In the genomic region with DNA sequence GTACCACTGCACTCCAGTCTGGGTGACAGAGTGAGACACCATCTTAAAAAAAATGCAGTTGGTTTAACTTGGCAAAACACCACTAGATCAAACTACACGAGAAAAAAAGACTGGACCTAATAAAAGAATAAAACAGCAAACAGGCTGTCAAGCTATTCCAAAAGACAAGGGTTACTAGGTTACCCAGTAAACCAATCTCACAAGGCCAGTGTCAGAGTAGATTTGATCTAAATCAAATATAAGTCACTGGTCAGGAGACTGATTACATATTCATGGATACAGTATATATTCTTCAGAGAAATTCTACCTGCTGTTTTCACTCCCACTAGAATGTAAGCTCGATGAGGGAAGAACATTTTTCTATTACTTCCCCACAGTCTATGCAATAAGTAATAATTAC, we compare ENCODE assay signal across 15 cellular contexts. TPM values are rescaled to one million over a fixed set of nuclear protein-coding genes. Genes with fewer than 3 reads are reported as not detected.
DNase-seq lines count a peak whose midpoint lies in the region; ATAC-seq and TF ChIP-seq lines count a peak whose summit lies in the region.
"Had no signal": no experiment of that assay in that cellular context is flagged by ENCODE, and none has a peak within 500 bp of the region (broad histone marks: within the 10 kb centered on the region; RNA-seq: fewer than 3 reads in every experiment).

No MANE protein-coding gene starts in this region.

- H3K36me3 Mint-ChIP-seq in activated T-cell treated with anti-CD3 and anti-CD28 coated beads, Interleukin-2, amount 50 U/mL, for 24 hours (ENCODE audit: low read depth) = peaks cover 70% of the 10 kb centered on the region
- peaks cover 7% of the 10 kb centered on the region for H3K36me3 Mint-ChIP-seq in T-helper 17 cell (ENCODE audit: low read depth)

- no peak for ATAC-seq in T-helper 17 cell
- ATAC-seq in GM19395 (IDR thresholded peaks at IDR 0.05; ENCODE audit: unreplicated experiment) = no peak
- ATAC-seq in GM18868 (IDR thresholded peaks at IDR 0.05; ENCODE audit: unreplicated experiment) = no peak
- no peak for ATAC-seq in GM18858 (IDR thresholded peaks at IDR 0.05; ENCODE audit: unreplicated experiment)
- ATAC-seq: foreskin keratinocyte had no signal

- H3K36me3 ChIP-seq in stomach = peaks cover 23 to 32% (median 28%) of the 10 kb centered on the region in 4 donors

- no peak for TF ChIP-seq POLR2A in stomach (IDR thresholded peaks at IDR 0.05)

- intact Hi-C loops in stomach (cut with DNase I; ENCODE audit: low total_unique reads) = no loop called here

- peaks cover 27 to 58% (median 46%) of the 10 kb centered on the region in 4 donors for H3K4me1 ChIP-seq in stomach

- TF ChIP-seq CTCF in foreskin fibroblast (IDR thresholded peaks at IDR 0.05; ENCODE audit: low read depth, low read length) (no peak), stomach (IDR thresholded peaks at IDR 0.05) (no peak)

- DNase-seq in activated T-cell treated with anti-CD3 and anti-CD28 coated beads, Interleukin-2, amount 50 U/mL, for 24 hours = no peak
- DNase-seq in activated T-cell treated with anti-CD3 and anti-CD28 coated beads, Interleukin-2, amount 50 U/mL, for 48 hours = no peak
- no peak for DNase-seq in T-helper 17 cell
- no peak for DNase-seq in foreskin fibroblast
- DNase-seq in stomach = no peak
- DNase-seq: activated CD4-positive, alpha-beta T cell treated with anti-CD3 and anti-CD28 coated beads, Interleukin-2, amount 50 U/mL, for 1 hour; foreskin keratinocyte; islet precursor cell; NCI-H1436 treated with DMSO at 0.1 percent for 48 hours; NCI-H774; spleen had no signal

- H3K9me3 ChIP-seq in T-helper 17 cell (ENCODE audit: control insufficient read depth, low read length, poor library complexity, severe bottlenecking) = no peaks in the 10 kb centered on the region
- no peaks in the 10 kb centered on the region for H3K9me3 ChIP-seq in stomach
- H3K9me3 ChIP-seq: spleen, vagina had no signal

- peaks cover 58% of the 10 kb centered on the region for H3K4me1 Mint-ChIP-seq in activated T-cell treated with anti-CD3 and anti-CD28 coated beads, Interleukin-2, amount 50 U/mL, for 24 hours (ENCODE audit: low read depth)
- H3K4me1 Mint-ChIP-seq in T-helper 17 cell = peaks cover 38% of the 10 kb centered on the region

- H3K4me3 ChIP-seq in foreskin fibroblast (ENCODE audit: low read depth in 1 of 2, low read length in 2 of 2) (peak overlapping the region; percentile 19 to 90), stomach (peak overlapping the region in 2 of 4 donors; percentile 56 to 65)

- H3K27me3 Mint-ChIP-seq in activated T-cell treated with anti-CD3 and anti-CD28 coated beads, Interleukin-2, amount 50 U/mL, for 24 hours = no peaks in the 10 kb centered on the region
- H3K27me3 Mint-ChIP-seq in T-helper 17 cell = no peaks in the 10 kb centered on the region

- peak overlapping the region; percentile 60 for H3K4me3 Mint-ChIP-seq in activated T-cell treated with anti-CD3 and anti-CD28 coated beads, Interleukin-2, amount 50 U/mL, for 24 hours
- peak overlapping the region; percentile 21 for H3K4me3 Mint-ChIP-seq in T-helper 17 cell

- no peaks in the 10 kb centered on the region for H3K9me3 Mint-ChIP-seq in activated T-cell treated with anti-CD3 and anti-CD28 coated beads, Interleukin-2, amount 50 U/mL, for 24 hours

- peak overlapping the region in 3 of 5 donors; percentile 25 to 99 (median 42) for H3K27ac ChIP-seq in stomach
- H3K27ac ChIP-seq: foreskin keratinocyte, spleen, vagina had no signal

- 41 to 75% (median 44%) methylated on average over 1 to 2 of the region's 2 CpGs for WGBS in stomach, 5 donors

- no peaks in the 10 kb centered on the region for H3K27me3 ChIP-seq in stomach
- H3K27me3 ChIP-seq: foreskin keratinocyte, spleen, vagina had no signal

- no peak for TF ChIP-seq EP300 in stomach (IDR thresholded peaks at IDR 0.05)

- H3K27ac Mint-ChIP-seq in activated T-cell treated with anti-CD3 and anti-CD28 coated beads, Interleukin-2, amount 50 U/mL, for 24 hours = peak overlapping the region; percentile 22
- no peak overlapping the region for H3K27ac Mint-ChIP-seq in T-helper 17 cell

RNA-seq across cellular contexts. Expression of a gene that starts 2.5 kb away (rescaled TPM):
- total RNA-seq in T-helper 17 cell = 10 to 100 TPM; 30.1 to 30.2 TPM
- total RNA-seq in stomach = 10 to 100 TPM; 10.1 to 77.6 (median 26.6) TPM
- polyA plus RNA-seq in stomach = 1 to 10 TPM; 5.2 to 7.3 (median 5.3) TPM

RNA-seq across cellular contexts. Expression of a gene that starts 2.7 kb away (rescaled TPM):
- 10 to 100 TPM; 54.7 to 66.5 TPM for total RNA-seq in T-helper 17 cell
- 100 to 1,000 TPM in 1 of 5 donors, 10 to 100 TPM in 4; 12.3 to 128 (median 42.3) TPM for total RNA-seq in stomach
- polyA plus RNA-seq in stomach = 10 to 100 TPM; 11.8 to 25.7 (median 19.3) TPM
